In genomic region chr13:112875627-112876026, GRCh38 we compare ENCODE assay signal across 16 cellular contexts.
"Had no signal": no experiment of that assay in that cellular context is flagged by ENCODE, and none has a peak within 500 bp of the region (broad histone marks: within the 10 kb centered on the region; RNA-seq: fewer than 3 reads in every experiment).

No MANE protein-coding gene starts in this region.

- DNase-seq: activated CD4-positive, alpha-beta T cell treated with anti-CD3 and anti-CD28 coated beads for 36 hours; activated CD8-positive, alpha-beta memory T cell treated with anti-CD3 and anti-CD28 coated beads, Interleukin-2, amount 50 U/mL, for 48 hours; activated naive CD4-positive, alpha-beta T cell treated with anti-CD3 and anti-CD28 coated beads, Interleukin-2, amount 50 U/mL, for 16 hours; adrenal gland; islet precursor cell; mesendoderm; stimulated activated CD4-positive, alpha-beta T cell treated with anti-CD3 and anti-CD28 coated beads, Interleukin-12 subunit alpha, Interleukin-12 subunit beta, amount 100 ng/mL, for 4 hours; stimulated activated CD4-positive, alpha-beta T cell treated with anti-CD3 and anti-CD28 coated beads, Interleukin-2, amount 100 ng/mL, for 24 hours; SW 1271; T-helper 9 cell; tibial artery had no signal

- H3K27me3 ChIP-seq: adrenal gland, hepatocyte, left lung, tibial artery had no signal

- H3K79me2 ChIP-seq: hepatocyte had no signal

- H3K27me3 Mint-ChIP-seq: activated CD4-positive, alpha-beta T cell treated with anti-CD3 and anti-CD28 coated beads for 36 hours; stimulated activated memory B cell treated with anti-CD40 and anti-IgM and Interleukin-4, amounts not matched to agents 10 μg/mL and 1 μg/mL and 100 μg/mL, for 72 hours had no signal

- H3K4me3 ChIP-seq: adrenal gland, hepatocyte, left lung, tibial artery had no signal

- H3K27ac Mint-ChIP-seq: stimulated activated memory B cell treated with anti-CD40 and anti-IgM and Interleukin-4, amounts not matched to agents 10 μg/mL and 1 μg/mL and 100 μg/mL, for 72 hours had no signal

- H3K9me3 ChIP-seq: adrenal gland, left lung, tibial artery had no signal

- H3K4me3 Mint-ChIP-seq: activated CD4-positive, alpha-beta T cell treated with anti-CD3 and anti-CD28 coated beads for 36 hours; neural crest cell had no signal

- H3K27ac ChIP-seq: adrenal gland, hepatocyte, left lung, tibial artery had no signal

- H3K4me2 ChIP-seq: hepatocyte had no signal

- ATAC-seq: activated CD4-positive, alpha-beta T cell treated with anti-CD3 and anti-CD28 coated beads for 36 hours; esophagus mucosa; stimulated activated memory B cell treated with anti-CD40 and anti-IgM and Interleukin-4, amounts not matched to agents 10 μg/mL and 1 μg/mL and 100 μg/mL, for 72 hours had no signal

- H2AFZ ChIP-seq: hepatocyte had no signal

- H3K9me3 Mint-ChIP-seq: neural crest cell had no signal
